Comparison of ENCODE assay signal across 27 cellular contexts in the genomic region with DNA sequence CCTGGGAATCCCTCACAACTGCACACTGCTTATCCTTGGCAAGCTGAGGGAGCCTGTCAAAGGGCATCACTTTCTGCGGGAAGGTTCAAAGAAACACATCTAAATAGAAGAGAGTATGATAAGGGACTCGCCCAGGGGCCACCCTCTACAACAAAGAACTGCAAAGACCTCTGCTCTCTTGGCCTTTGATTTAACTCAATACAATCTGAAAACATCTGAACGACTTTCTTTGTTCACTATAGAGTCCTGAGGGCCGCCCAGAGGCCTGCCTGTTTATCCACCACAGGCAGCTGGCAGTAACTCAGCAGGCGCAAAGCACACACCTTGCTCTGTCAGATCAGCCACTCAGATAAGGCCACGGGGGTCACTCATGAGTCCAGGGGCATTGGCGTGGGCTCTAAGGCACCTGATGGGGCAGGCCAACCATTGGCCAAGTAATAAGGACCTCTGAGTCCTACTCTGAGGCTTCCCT.
DNase-seq lines count a peak whose midpoint lies in the region; ATAC-seq and TF ChIP-seq lines count a peak whose summit lies in the region.
"Had no signal": no experiment of that assay in that cellular context is flagged by ENCODE, and none has a peak within 500 bp of the region (broad histone marks: within the 10 kb centered on the region; RNA-seq: fewer than 3 reads in every experiment).

No MANE protein-coding gene starts in this region.

- no peak for TF ChIP-seq CTCF in gastrocnemius medialis (IDR thresholded peaks at IDR 0.05 in 4 of 5, conservative IDR thresholded peaks at IDR 0.05 in 1 of 5)
- TF ChIP-seq CTCF in smooth muscle cell (IDR thresholded peaks at IDR 0.05; ENCODE audit: borderline replicate concordance, insufficient read depth, poor library complexity, severe bottlenecking) = no peak

- ATAC-seq in right cardiac atrium (no peak), gastrocnemius medialis (no peak), HG02759 (IDR thresholded peaks at IDR 0.05; ENCODE audit: unreplicated experiment) (no peak), HG02642 (IDR thresholded peaks at IDR 0.05; ENCODE audit: poor library complexity, unreplicated experiment) (no peak)
- ATAC-seq: activated CD8-positive, alpha-beta T cell treated with anti-CD3 and anti-CD28 coated beads, Interleukin-2, amount 10 ng/mL, durations not matched to agents 7 days and 5 days; gastroesophageal sphincter; natural killer cell; SK-N-SH treated with all-trans-retinoic acid at 6 μM for 48 hours; T-helper 17 cell had no signal

- DNase-seq in NCI-H345 (lab: John Stamatoyannopoulos, UW) (peak; percentile 46), NCI-H345 treated with DMSO at 0.1 percent for 48 hours (lab: John Stamatoyannopoulos, UW; ENCODE audit: unreplicated experiment) (no peak), NCI-H69 (lab: John Stamatoyannopoulos, UW) (peak; percentile 77), right cardiac atrium (no peak), gastrocnemius medialis (no peak), smooth muscle cell (lab: John Stamatoyannopoulos, UW; ENCODE audit: unreplicated experiment) (no peak)
- DNase-seq: activated CD4-positive, alpha-beta T cell treated with anti-CD3 and anti-CD28 coated beads for 1 hour; activated CD8-positive, alpha-beta T cell treated with anti-CD3 and anti-CD28 coated beads, Interleukin-2, amount 10 ng/mL, durations not matched to agents 7 days and 5 days; anterior cingulate cortex; CD4-positive, CD25-positive, alpha-beta regulatory T cell; central memory CD4-positive, alpha-beta T cell; dermis blood vessel endothelial cell; GF-D8; Karpas-422; midbrain; natural killer cell; NCI-H1436; NCI-H526; retina; spleen; T-helper 17 cell had no signal

- no peaks in the 10 kb centered on the region for H3K36me3 ChIP-seq in gastrocnemius medialis
- no peaks in the 10 kb centered on the region for H3K36me3 ChIP-seq in smooth muscle cell (ENCODE audit: low read depth)
- H3K36me3 ChIP-seq: gastroesophageal sphincter, spleen, tibial nerve had no signal

- H3K4me3 ChIP-seq in right cardiac atrium (ENCODE audit: low read length) = no peak overlapping the region
- H3K4me3 ChIP-seq in gastrocnemius medialis = no peak overlapping the region
- no peak overlapping the region for H3K4me3 ChIP-seq in smooth muscle cell
- H3K4me3 ChIP-seq: gastroesophageal sphincter, spleen, tibial nerve had no signal

- TF ChIP-seq POLR2A in gastrocnemius medialis (IDR thresholded peaks at IDR 0.05) = no peak

- no peaks in the 10 kb centered on the region for H4K20me1 ChIP-seq in smooth muscle cell (ENCODE audit: low read depth)

- no peaks in the 10 kb centered on the region for H3K79me2 ChIP-seq in smooth muscle cell (ENCODE audit: low read depth)

- H3K9ac ChIP-seq in smooth muscle cell (ENCODE audit: low read depth) = no peak overlapping the region

- in situ Hi-C loops in gastrocnemius medialis (cut with MboI; ENCODE audit: low sequenced_read_pairs in 4 of 4) = loop anchor here (5.0 to 10.0 kb wide), 3 partner anchors 123 to 128 kb away; no protein-coding TSS in a partner anchor

- H3K4me1 ChIP-seq in right cardiac atrium (ENCODE audit: control insufficient read depth, insufficient read depth, low read length) (peaks cover 13% of the 10 kb centered on the region), gastrocnemius medialis (peaks cover 20 to 40% of the 10 kb centered on the region in 2 donors), smooth muscle cell (ENCODE audit: low read depth) (no peaks in the 10 kb centered on the region)
- H3K4me1 ChIP-seq: gastroesophageal sphincter had no signal

- no peak overlapping the region for H2AFZ ChIP-seq in smooth muscle cell (ENCODE audit: low read depth)

- 51% methylated on average over 7 of the region's 7 CpGs for WGBS in right cardiac atrium
- WGBS in smooth muscle cell (ENCODE audit: low lambda C conversion rate) = 67% methylated on average over 7 of the region's 7 CpGs

- H3K27me3 ChIP-seq in right cardiac atrium (ENCODE audit: control insufficient read depth, insufficient read depth) (no peaks in the 10 kb centered on the region), gastrocnemius medialis (no peaks in the 10 kb centered on the region), smooth muscle cell (ENCODE audit: low read depth) (no peaks in the 10 kb centered on the region)
- H3K27me3 ChIP-seq: gastroesophageal sphincter, spleen, tibial nerve had no signal

- H3F3A ChIP-seq in smooth muscle cell (ENCODE audit: low read depth) = no peaks in the 10 kb centered on the region

- H3K27ac ChIP-seq in right cardiac atrium (ENCODE audit: low read length) = peak overlapping the region; percentile 60
- H3K27ac ChIP-seq in gastrocnemius medialis = peak overlapping the region; percentile 76 to 84 (median 80)
- no peak overlapping the region for H3K27ac ChIP-seq in smooth muscle cell (ENCODE audit: low read depth)
- H3K27ac ChIP-seq: gastroesophageal sphincter, HL-60, spleen, tibial nerve had no signal

- no peak overlapping the region for H3K4me2 ChIP-seq in smooth muscle cell

- no peaks in the 10 kb centered on the region for H3K9me3 ChIP-seq in right cardiac atrium (ENCODE audit: control insufficient read depth, low read length)
- no peaks in the 10 kb centered on the region for H3K9me3 ChIP-seq in gastrocnemius medialis
- H3K9me3 ChIP-seq in smooth muscle cell (replicated peaks; ENCODE audit: low read depth) = no peaks in the 10 kb centered on the region
- H3K9me3 ChIP-seq: gastroesophageal sphincter, spleen, tibial nerve had no signal

- intact Hi-C loops in right cardiac atrium (cut with DNase I) = loop anchor here in 3 of 4 donors (5.0 to 10.0 kb wide), 2 partner anchors 123 to 125 kb away; no protein-coding TSS in a partner anchor
- intact Hi-C loops in gastrocnemius medialis (cut with DNase I; ENCODE audit: low total_unique reads) = loop anchor here (5.0 to 10.0 kb wide), 2 partner anchors 173 to 965 kb away; partner anchors contain the start of genes MOCS1, NFYA and OARD1

Comparison
In these comparisons a context has a peak if more than half of its experiments do, and no peak if none do; other contexts are left out.
1. DNase-seq: peak in NCI-H345 (single experiment) and NCI-H69 (single experiment); none in NCI-H345 treated with DMSO at 0.1 percent for 48 hours (single experiment), right cardiac atrium (0 of 3), gastrocnemius medialis (0 of 2) and smooth muscle cell (single experiment).